9 cellular contexts compared by ENCODE assay signal in genomic region chr22:36379593-36380361, GRCh38. TPM values are rescaled to one million over a fixed set of nuclear protein-coding genes. Genes with fewer than 3 reads are reported as not detected.
A peak's percentile ranks its signal among the peaks of the same experiment; 100 is the strongest.
DNase-seq lines count a peak whose midpoint lies in the region; ATAC-seq, FAIRE-seq and TF ChIP-seq lines count a peak whose summit lies in the region.
"Had no signal": no experiment of that assay in that cellular context is flagged by ENCODE, and none has a peak within 500 bp of the region (broad histone marks: within the 10 kb centered on the region; RNA-seq: fewer than 3 reads in every experiment).

No MANE protein-coding gene starts in this region.

- peak overlapping the region; percentile 100 for H3K27ac Mint-ChIP-seq in T-helper 17 cell
- H3K27ac Mint-ChIP-seq in mesothelial cell of epicardium = no peak overlapping the region

- BruUV-seq in endothelial cell of umbilical vein (replicated peaks; lab: Mats Ljungman, UMichigan) = no TSS peak

- H3K27me3 Mint-ChIP-seq in T-helper 17 cell (no peaks in the 10 kb centered on the region), mesothelial cell of epicardium (ENCODE audit: low read depth) (no peaks in the 10 kb centered on the region)

- peaks cover 67% of the 10 kb centered on the region for H3K4me1 Mint-ChIP-seq in T-helper 17 cell
- H3K4me1 Mint-ChIP-seq in mesothelial cell of epicardium = peaks cover 16% of the 10 kb centered on the region

- H4K20me1 ChIP-seq in endothelial cell of umbilical vein (replicated peaks; ENCODE audit: control insufficient read depth, extremely low read depth, insufficient read depth, low read length) = peaks cover 9% of the 10 kb centered on the region

- H3K9ac ChIP-seq in endothelial cell of umbilical vein (replicated peaks; ENCODE audit: extremely low read depth, insufficient read depth, low read length) = no peak overlapping the region

- POLR2A ChIA-PET in endothelial cell of umbilical vein (lab: Charles Lee) = interaction anchor here (0.6 to 4.3 kb wide), 8 partner anchors 8 to 87 kb away, joined by 3 to 19 read pairs (median 4); partner anchors contain the start of gene MYH9

- DNase-seq in T-helper 17 cell (peak; percentile 36 to 45 (median 42)), endothelial cell of umbilical vein (ENCODE audit: low read depth, low spot score) (no peak), small intestine (no peak), NCI-H526 (lab: John Stamatoyannopoulos, UW) (no peak), mesothelial cell of epicardium (ENCODE audit: low spot score in 2 of 2, unreplicated experiment in 2 of 2) (no peak), NCI-H1092 treated with DMSO at 0.1 percent for 48 hours (lab: John Stamatoyannopoulos, UW) (no peak)
- DNase-seq: hippocampal formation had no signal

- no peak overlapping the region for H2AFZ ChIP-seq in endothelial cell of umbilical vein (ENCODE audit: low read depth, low read length)

- 47 to 60% (median 52%) methylated on average over 16 of the region's 16 CpGs for WGBS in small intestine, 3 donors

- intact Hi-C loops in endothelial cell of umbilical vein (cut with micrococcal nuclease) = no loop called here

- peaks cover 3 to 12% of the 10 kb centered on the region in 2 experiments for H3K36me3 ChIP-seq in endothelial cell of umbilical vein (ENCODE audit: control insufficient read depth in 2 of 2, extremely low read depth in 1 of 2, insufficient read depth in 2 of 2, low read length in 2 of 2)
- peaks cover 0 to 7% of the 10 kb centered on the region in 2 donors for H3K36me3 ChIP-seq in small intestine (ENCODE audit: control insufficient read depth in 2 of 2, insufficient read depth in 2 of 2, low read length in 2 of 2)

- no peaks in the 10 kb centered on the region for H3K9me1 ChIP-seq in endothelial cell of umbilical vein (replicated peaks; ENCODE audit: control insufficient read depth, extremely low read depth, insufficient read depth, low read length)

- TF ChIP-seq POLR2A in endothelial cell of umbilical vein (IDR thresholded peaks at IDR 0.05; ENCODE audit: low read depth, low read length) = no peak

- H3K4me3 ChIP-seq in GM08714 (ENCODE audit: low read length) (peak overlapping the region; percentile 3; the same call in 1 of the 2 replicates), endothelial cell of umbilical vein (replicated peaks in 1 of 3; ENCODE audit: insufficient read depth in 1 of 3, low read depth in 1 of 3, low read length in 3 of 3) (no peak overlapping the region), small intestine (ENCODE audit: low read depth in 1 of 2, low read length in 2 of 2) (no peak overlapping the region)

- no peaks in the 10 kb centered on the region for H3K27me3 ChIP-seq in endothelial cell of umbilical vein (ENCODE audit: control insufficient read depth in 2 of 2, insufficient read depth in 2 of 2, low read length in 2 of 2)
- no peaks in the 10 kb centered on the region for H3K27me3 ChIP-seq in small intestine (ENCODE audit: control insufficient read depth in 2 of 2, insufficient read depth in 2 of 2, low read length in 2 of 2)

- TF ChIP-seq CTCF in endothelial cell of umbilical vein (IDR thresholded peaks at IDR 0.05; ENCODE audit: extremely low read depth in 1 of 2, insufficient read depth in 1 of 2, low read depth in 1 of 2, low read length in 2 of 2) (no peak), mesothelial cell of epicardium (IDR thresholded peaks at IDR 0.05; ENCODE audit: unreplicated experiment) (no peak)

- ATAC-seq in T-helper 17 cell = peak; percentile 49
- no peak for ATAC-seq in HG02759 (IDR thresholded peaks at IDR 0.05; ENCODE audit: unreplicated experiment)

- peaks cover 10% of the 10 kb centered on the region for H3K36me3 Mint-ChIP-seq in T-helper 17 cell (ENCODE audit: low read depth)
- peaks cover 15% of the 10 kb centered on the region for H3K36me3 Mint-ChIP-seq in mesothelial cell of epicardium

- H3K4me1 ChIP-seq in endothelial cell of umbilical vein (ENCODE audit: control insufficient read depth, extremely low read depth, insufficient read depth, low read length) = peaks cover 83% of the 10 kb centered on the region
- H3K4me1 ChIP-seq in small intestine (ENCODE audit: control insufficient read depth in 2 of 2, insufficient read depth in 1 of 2, low read depth in 1 of 2, low read length in 1 of 2) = peaks cover 13 to 28% of the 10 kb centered on the region in 2 donors

- H3K4me3 Mint-ChIP-seq in T-helper 17 cell (peak overlapping the region; percentile 93), mesothelial cell of epicardium (no peak overlapping the region)

- dilution Hi-C loops in endothelial cell of umbilical vein (cut with MboI; ENCODE audit: extremely low pct_ligation_motif_present, low sequenced_read_pairs) = no loop called here

- H3K79me2 ChIP-seq in endothelial cell of umbilical vein (ENCODE audit: control insufficient read depth, insufficient read depth, low read length) = peaks cover 96% of the 10 kb centered on the region

- no peak overlapping the region for H3K4me2 ChIP-seq in endothelial cell of umbilical vein (ENCODE audit: insufficient read depth, low read length)

- FAIRE-seq in endothelial cell of umbilical vein (lab: Jason Lieb, UNC) (no peak), small intestine (lab: Jason Lieb, UNC) (no peak)

- CTCF ChIA-PET in endothelial cell of umbilical vein (lab: Charles Lee) = interaction anchor here (2.2 to 8.1 kb wide), 2 partner anchors 91 to 107 kb away, joined by 9 to 63 read pairs; no protein-coding TSS in a partner anchor

- peak overlapping the region; percentile 4 for H3K27ac ChIP-seq in endothelial cell of umbilical vein (ENCODE audit: insufficient read depth, low read depth, low read length)
- H3K27ac ChIP-seq in small intestine (ENCODE audit: low read depth in 1 of 2, low read length in 1 of 2) = peak overlapping the region; percentile 69 to 86

- H3K9me3 Mint-ChIP-seq in mesothelial cell of epicardium = no peaks in the 10 kb centered on the region

- no peaks in the 10 kb centered on the region for H3K9me3 ChIP-seq in T-helper 17 cell (ENCODE audit: control insufficient read depth, low read length, poor library complexity, severe bottlenecking)
- H3K9me3 ChIP-seq in endothelial cell of umbilical vein (replicated peaks; ENCODE audit: control insufficient read depth, insufficient read depth, low read length) = no peaks in the 10 kb centered on the region
- no peaks in the 10 kb centered on the region for H3K9me3 ChIP-seq in small intestine (ENCODE audit: control insufficient read depth, low read depth)

TF ChIP-seq in endothelial cell of umbilical vein, 7 proteins besides CTCF, POLR2A, EP300 and RAD21:
- no peak for TF ChIP-seq JUN (IDR thresholded peaks at IDR 0.05; ENCODE audit: borderline replicate concordance, insufficient read depth, insufficient read length, low read depth)
- peak; percentile 26 for TF ChIP-seq POLR2AphosphoS5 (IDR thresholded peaks at IDR 0.05; ENCODE audit: insufficient read depth, low read depth, low read length)
- TF ChIP-seq MYC (IDR thresholded peaks at IDR 0.05; ENCODE audit: low read depth, low read length) = no peak
- TF ChIP-seq FOS (IDR thresholded peaks at IDR 0.05; ENCODE audit: borderline replicate concordance, insufficient read depth, low read length) = no peak
- no peak for TF ChIP-seq EZH2 (IDR thresholded peaks at IDR 0.05; ENCODE audit: borderline replicate concordance, low read depth, low read length, severe bottlenecking)
- no peak for TF ChIP-seq GATA2 (IDR thresholded peaks at IDR 0.05; ENCODE audit: insufficient read depth, insufficient read length, low read depth, low read length)

RNA-seq across cellular contexts. Expression of gene MYH9, which starts 8.0 kb away (rescaled TPM):
- total RNA-seq in T-helper 17 cell = 1,000 to 10,000 TPM; 1,038 to 1,220 TPM
- total RNA-seq in endothelial cell of umbilical vein = 1,331 and 1,413 TPM in 2 replicates
- polyA plus RNA-seq in endothelial cell of umbilical vein = 157 and 188 TPM in 2 replicates
- 377 and 396 TPM in 2 replicates for polyA plus RNA-seq in endothelial cell of umbilical vein (2011; cell fraction: cytosol; rRNA removed)
- 759 and 766 TPM in 2 replicates for polyA plus RNA-seq in endothelial cell of umbilical vein (2011; cell fraction: nucleus; rRNA removed)
- 496 and 585 TPM in 2 replicates for polyA plus RNA-seq in endothelial cell of umbilical vein (2012)
- polyA minus RNA-seq in endothelial cell of umbilical vein = 1,176 and 1,679 TPM in 2 replicates
- 42.9 TPM for polyA minus RNA-seq in endothelial cell of umbilical vein (2011; cell fraction: cytosol; rRNA and poly(A)+ RNA removed)
- 498 and 877 TPM in 2 replicates for polyA minus RNA-seq in endothelial cell of umbilical vein (2011; cell fraction: nucleus; rRNA and poly(A)+ RNA removed)
- polyA plus RNA-seq in small intestine = 100 to 1,000 TPM in 2 of 3 donors, 10 to 100 TPM in 1; 95.4 to 156 (median 130) TPM
- total RNA-seq in mesothelial cell of epicardium = 321 to 346 TPM (median 341 TPM) in 3 replicates

Comparison
In these comparisons a context has a peak if more than half of its experiments do, and no peak if none do; other contexts are left out.
1. DNase-seq: peak in T-helper 17 cell (3 of 3); none in endothelial cell of umbilical vein (single experiment), small intestine (single experiment), NCI-H526 (0 of 2), mesothelial cell of epicardium (0 of 2) and NCI-H1092 treated with DMSO at 0.1 percent for 48 hours (single experiment).